2 cellular contexts compared by ENCODE assay signal in the genomic region with DNA sequence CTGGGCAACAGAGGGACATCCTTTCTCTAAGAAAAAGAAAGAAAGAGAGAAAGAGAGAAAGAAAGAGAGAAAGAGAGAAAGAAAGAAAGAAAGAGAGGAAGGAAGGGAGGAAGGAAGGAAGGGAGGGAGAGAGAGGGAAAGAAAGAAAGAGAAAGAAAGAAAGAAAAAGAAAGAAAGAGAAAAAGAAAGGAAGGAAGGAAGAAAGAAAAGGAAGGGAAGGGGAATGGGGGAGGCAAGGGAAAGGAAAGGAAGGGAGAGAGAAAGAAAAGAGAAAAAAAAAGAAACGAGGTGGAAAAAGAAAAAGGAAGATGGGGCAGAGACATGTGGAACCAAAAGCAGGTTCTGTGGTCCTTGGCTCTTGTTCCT.
TF ChIP-seq lines count a peak whose summit lies in the region.

No MANE protein-coding gene starts in this region.

TF ChIP-seq in H1, 55 proteins besides CTCF, POLR2A, EP300 and RAD21 (continued from another document):
- no peak for TF ChIP-seq MAFK (IDR thresholded peaks at IDR 0.05; ENCODE audit: low read depth, low read length)

TF ChIP-seq in SK-N-SH treated with all-trans-retinoic acid at 6 μM for 48 hours, 23 proteins besides CTCF, POLR2A, EP300 and RAD21 (continued from another document):
- TF ChIP-seq, protein P1, sequence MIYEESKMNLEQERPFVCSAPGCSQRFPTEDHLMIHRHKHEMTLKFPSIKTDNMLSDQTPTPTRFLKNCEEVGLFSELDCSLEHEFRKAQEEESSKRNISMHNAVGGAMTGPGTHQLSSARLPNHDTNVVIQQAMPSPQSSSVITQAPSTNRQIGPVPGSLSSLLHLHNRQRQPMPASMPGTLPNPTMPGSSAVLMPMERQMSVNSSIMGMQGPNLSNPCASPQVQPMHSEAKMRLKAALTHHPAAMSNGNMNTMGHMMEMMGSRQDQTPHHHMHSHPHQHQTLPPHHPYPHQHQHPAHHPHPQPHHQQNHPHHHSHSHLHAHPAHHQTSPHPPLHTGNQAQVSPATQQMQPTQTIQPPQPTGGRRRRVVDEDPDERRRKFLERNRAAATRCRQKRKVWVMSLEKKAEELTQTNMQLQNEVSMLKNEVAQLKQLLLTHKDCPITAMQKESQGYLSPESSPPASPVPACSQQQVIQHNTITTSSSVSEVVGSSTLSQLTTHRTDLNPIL (CRISPR knock-in tag; IDR thresholded peaks at IDR 0.05; ENCODE audit: low read depth) = no peak
- TF ChIP-seq ZNF70 (CRISPR knock-in tag; IDR thresholded peaks at IDR 0.05) = no peak
- TF ChIP-seq CSDC2 (CRISPR knock-in tag; IDR thresholded peaks at IDR 0.05) = no peak
- TF ChIP-seq ZFP30 (CRISPR knock-in tag; IDR thresholded peaks at IDR 0.05) = no peak
- TF ChIP-seq TOX (CRISPR knock-in tag; IDR thresholded peaks at IDR 0.05; ENCODE audit: borderline replicate concordance) = no peak
- TF ChIP-seq OSR1 (CRISPR knock-in tag; IDR thresholded peaks at IDR 0.05) = no peak
- TF ChIP-seq SNAI2 (CRISPR knock-in tag; IDR thresholded peaks at IDR 0.05) = no peak
